In genomic region chr19:48391100-48392005, GRCh38 we compare ENCODE assay signal across 1 cellular context.
A peak's percentile ranks its signal among the peaks of the same experiment; 100 is the strongest.
TF ChIP-seq lines count a peak whose summit lies in the region.

KDELR1 (minus strand) TSS chr19:48391551; CDS start chr19:48391358, 193 bp downstream.

TF ChIP-seq in HepG2, 621 proteins besides CTCF, POLR2A, EP300 and RAD21 (continued from another document and continues in another):
- TF ChIP-seq ZNF275 (CRISPR knock-in tag; IDR thresholded peaks at IDR 0.05; ENCODE audit: borderline replicate concordance) (no peak), THAP9 (CRISPR knock-in tag; IDR thresholded peaks at IDR 0.05; ENCODE audit: borderline replicate concordance) (no peak), ATF4 (CRISPR knock-in tag; IDR thresholded peaks at IDR 0.05) (peak in 1 of 2 experiments; percentile 12; a peak in 1 of 4 replicates), ELF4 (CRISPR knock-in tag; IDR thresholded peaks at IDR 0.05; ENCODE audit: borderline replicate concordance) (no peak), SIN3B (IDR thresholded peaks at IDR 0.05; ENCODE audit: low read length) (no peak), MAFG (CRISPR knock-in tag; IDR thresholded peaks at IDR 0.05) (no peak), ZNF547 (CRISPR knock-in tag; IDR thresholded peaks at IDR 0.05) (0 out of 2 replicates have a peak, but pooled peaks have one; percentile 50), ZNF713 (CRISPR knock-in tag; IDR thresholded peaks at IDR 0.05) (0 out of 2 replicates have a peak, but pooled peaks have one; percentile 55), FOXA3 (CRISPR knock-in tag; IDR thresholded peaks at IDR 0.05) (no peak), ZBTB33 (CRISPR knock-in tag; IDR thresholded peaks at IDR 0.05) (no peak), TSC22D2 (CRISPR knock-in tag; IDR thresholded peaks at IDR 0.05; ENCODE audit: borderline replicate concordance) (no peak), ZNF274 (CRISPR knock-in tag; IDR thresholded peaks at IDR 0.05) (no peak), JUND (CRISPR knock-in tag; IDR thresholded peaks at IDR 0.05) (0 out of 2 replicates have a peak, but pooled peaks have one; percentile 5), ZXDC (CRISPR knock-in tag; IDR thresholded peaks at IDR 0.05) (0 out of 2 replicates have a peak, but pooled peaks have one; percentile 9), HOXA9 (CRISPR knock-in tag; IDR thresholded peaks at IDR 0.05; ENCODE audit: borderline replicate concordance) (no peak), TFAP4 (IDR thresholded peaks at IDR 0.05; ENCODE audit: borderline replicate concordance, low read depth) (no peak; the same call in 1 of the 2 replicates), RXRB (CRISPR knock-in tag; IDR thresholded peaks at IDR 0.05; ENCODE audit: borderline replicate concordance) (peak; percentile 33; the same call in 1 of the 2 replicates), ZNF333 (CRISPR knock-in tag; IDR thresholded peaks at IDR 0.05; ENCODE audit: borderline replicate concordance) (0 out of 2 replicates have a peak, but pooled peaks have one; percentile 22), ZNF224 (CRISPR knock-in tag; IDR thresholded peaks at IDR 0.05) (no peak), SSRP1 (CRISPR knock-in tag; IDR thresholded peaks at IDR 0.05) (no peak), KDM5A (IDR thresholded peaks at IDR 0.05; ENCODE audit: borderline replicate concordance, low read length) (peak; percentile 60; the same call in 1 of the 2 replicates), CENPX (CRISPR knock-in tag; IDR thresholded peaks at IDR 0.05) (no peak), ZNF138 (CRISPR knock-in tag; IDR thresholded peaks at IDR 0.05; ENCODE audit: low read depth) (no peak), TEAD3 (CRISPR knock-in tag; optimal IDR thresholded peaks at IDR 0.05; ENCODE audit: borderline replicate concordance) (no peak), IRF2 (CRISPR knock-in tag; IDR thresholded peaks at IDR 0.05) (no peak), ARID2 (CRISPR knock-in tag; IDR thresholded peaks at IDR 0.05; ENCODE audit: borderline replicate concordance) (no peak), ZNF646 (CRISPR knock-in tag; IDR thresholded peaks at IDR 0.05) (no peak), SP4 (CRISPR knock-in tag; IDR thresholded peaks at IDR 0.05) (peak; percentile 94), ZNF605 (CRISPR knock-in tag; IDR thresholded peaks at IDR 0.05) (peak; percentile 84; the same call in 1 of the 2 replicates), HNRNPL (IDR thresholded peaks at IDR 0.05; ENCODE audit: low read depth, low read length) (peak; percentile 47; the same call in 1 of the 2 replicates), ATF5 (CRISPR knock-in tag; IDR thresholded peaks at IDR 0.05; ENCODE audit: low read depth) (no peak), KMT2A (CRISPR knock-in tag; IDR thresholded peaks at IDR 0.05) (no peak), HMGXB3 (CRISPR knock-in tag; IDR thresholded peaks at IDR 0.05; ENCODE audit: borderline replicate concordance) (no peak), POLR2AphosphoS5 (IDR thresholded peaks at IDR 0.05; ENCODE audit: low read depth, low read length) (peak; percentile 79), MAFK (conservative IDR thresholded peaks at IDR 0.05 in 1 of 2, IDR thresholded peaks at IDR 0.05 in 1 of 2; ENCODE audit: low read length in 2 of 2) (no peak), SP1 (IDR thresholded peaks at IDR 0.05) (no peak), SP1 (CRISPR knock-in tag; IDR thresholded peaks at IDR 0.05) (peak; percentile 86)
